Comparison of ENCODE assay signal across 9 cellular contexts in the genomic region with DNA sequence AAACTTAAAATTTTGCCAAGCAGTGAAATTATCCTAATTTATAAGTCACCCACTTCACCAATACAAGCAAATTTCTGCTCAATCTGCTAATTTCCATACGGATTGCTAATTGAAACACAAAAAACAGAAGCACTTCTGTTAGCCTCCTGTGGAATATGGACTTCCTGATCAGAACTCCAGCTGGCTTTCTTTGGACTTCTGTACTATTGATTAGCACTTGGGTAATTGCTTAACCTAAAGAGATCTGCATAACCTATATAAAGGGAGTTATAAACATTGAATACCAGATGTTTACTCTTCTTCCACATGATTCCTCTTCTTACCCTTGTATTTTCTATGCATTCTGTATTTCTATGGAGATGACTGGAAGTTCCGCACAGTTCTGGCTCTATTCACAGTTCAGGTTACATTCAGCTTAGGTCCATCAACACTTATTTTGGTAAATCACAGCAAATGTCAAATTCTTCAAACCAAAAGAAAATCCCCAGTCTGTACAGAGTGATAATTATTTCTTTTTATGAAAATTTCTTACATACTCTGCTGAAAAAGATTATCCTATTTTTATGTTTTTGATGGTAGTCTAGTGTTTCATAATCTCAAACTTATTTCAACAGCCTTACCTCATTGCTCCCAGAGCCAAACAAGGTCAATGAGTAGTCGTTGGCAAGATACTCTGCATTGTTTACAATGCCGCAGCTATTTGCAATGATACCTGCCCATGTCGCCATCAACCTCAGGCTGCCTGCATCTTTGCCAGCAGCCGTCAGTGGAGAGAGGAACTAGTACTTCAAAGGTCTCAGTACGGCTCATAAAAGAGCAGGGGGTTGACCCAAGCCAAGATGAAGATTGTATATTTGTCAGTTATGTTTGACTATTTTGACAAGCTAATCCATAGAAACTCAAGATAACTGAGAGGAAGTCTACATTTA.
A peak's percentile ranks its signal among the peaks of the same experiment; 100 is the strongest.
DNase-seq lines count a peak whose midpoint lies in the region; ATAC-seq and TF ChIP-seq lines count a peak whose summit lies in the region.
"Had no signal": no experiment of that assay in that cellular context is flagged by ENCODE, and none has a peak within 500 bp of the region (broad histone marks: within the 10 kb centered on the region; RNA-seq: fewer than 3 reads in every experiment).

No MANE protein-coding gene starts in this region.

- WGBS in smooth muscle cell (ENCODE audit: low lambda C conversion rate) = 65% methylated on average over 7 of the region's 7 CpGs

- H3K4me1 ChIP-seq in fibroblast of lung (ENCODE audit: control insufficient read depth, extremely low read depth, insufficient read depth, low read length) = peaks cover 12% of the 10 kb centered on the region
- peaks cover 9% of the 10 kb centered on the region for H3K4me1 ChIP-seq in smooth muscle cell (ENCODE audit: low read depth)

- H3K4me3 ChIP-seq in HL-60 (replicated peaks; ENCODE audit: insufficient read depth, low read length) (no peak overlapping the region), fibroblast of lung (replicated peaks in 1 of 4; ENCODE audit: control extremely low read depth in 1 of 4, insufficient read depth in 1 of 4, low read depth in 3 of 4, low read length in 4 of 4) (no peak overlapping the region), smooth muscle cell (no peak overlapping the region)
- H3K4me3 ChIP-seq: heart right ventricle had no signal

- ATAC-seq in HG03571 (IDR thresholded peaks at IDR 0.05; ENCODE audit: unreplicated experiment) = no peak

- no peak overlapping the region for H3K27ac ChIP-seq in HL-60 (replicated peaks)
- peak overlapping the region; percentile 52 for H3K27ac ChIP-seq in fibroblast of lung (ENCODE audit: insufficient read depth, low read length)
- peak overlapping the region; percentile 36 for H3K27ac ChIP-seq in smooth muscle cell (ENCODE audit: low read depth)

- H3K9ac ChIP-seq in fibroblast of lung (ENCODE audit: insufficient read depth, low read length) (no peak overlapping the region), smooth muscle cell (ENCODE audit: low read depth) (no peak overlapping the region)

- H3K36me3 ChIP-seq in fibroblast of lung (ENCODE audit: control insufficient read depth, insufficient read depth, low read length) (no peaks in the 10 kb centered on the region), smooth muscle cell (ENCODE audit: low read depth) (no peaks in the 10 kb centered on the region)
- H3K36me3 ChIP-seq: heart right ventricle had no signal

- H4K20me1 ChIP-seq in fibroblast of lung (ENCODE audit: control insufficient read depth, extremely low read depth, insufficient read depth, low read length) = no peaks in the 10 kb centered on the region
- H4K20me1 ChIP-seq in smooth muscle cell (ENCODE audit: low read depth) = no peaks in the 10 kb centered on the region

- H3K4me2 ChIP-seq in fibroblast of lung (ENCODE audit: extremely low read depth, insufficient read depth, low read length) = peak overlapping the region; percentile 23
- peak overlapping the region; percentile 29 for H3K4me2 ChIP-seq in smooth muscle cell

- TF ChIP-seq CTCF in HL-60 (IDR thresholded peaks at IDR 0.05; ENCODE audit: insufficient read depth, low read length) = no peak
- TF ChIP-seq CTCF in fibroblast of lung (conservative IDR thresholded peaks at IDR 0.05 in 1 of 2, IDR thresholded peaks at IDR 0.05 in 1 of 2; ENCODE audit: low read depth in 1 of 2, low read length in 2 of 2) = no peak
- no peak for TF ChIP-seq CTCF in smooth muscle cell (IDR thresholded peaks at IDR 0.05; ENCODE audit: borderline replicate concordance, insufficient read depth, poor library complexity, severe bottlenecking)

- H3F3A ChIP-seq in smooth muscle cell (ENCODE audit: low read depth) = no peaks in the 10 kb centered on the region

- H3K27me3 ChIP-seq in HL-60 (ENCODE audit: insufficient read depth, poor library complexity, severe bottlenecking) = no peaks in the 10 kb centered on the region
- H3K27me3 ChIP-seq in fibroblast of lung (ENCODE audit: control insufficient read depth, insufficient read depth, low read length) = no peaks in the 10 kb centered on the region
- no peaks in the 10 kb centered on the region for H3K27me3 ChIP-seq in smooth muscle cell (ENCODE audit: low read depth)
- H3K27me3 ChIP-seq: heart right ventricle had no signal

- no peak overlapping the region for H2AFZ ChIP-seq in fibroblast of lung (ENCODE audit: low read length)
- peak overlapping the region; percentile 9 for H2AFZ ChIP-seq in smooth muscle cell (ENCODE audit: low read depth)

- no peaks in the 10 kb centered on the region for H3K79me2 ChIP-seq in fibroblast of lung (ENCODE audit: control insufficient read depth, insufficient read depth, low read length)
- no peaks in the 10 kb centered on the region for H3K79me2 ChIP-seq in smooth muscle cell (ENCODE audit: low read depth)

- no peaks in the 10 kb centered on the region for H3K9me3 ChIP-seq in fibroblast of lung (ENCODE audit: control insufficient read depth, insufficient read depth, low read depth, low read length)
- H3K9me3 ChIP-seq in smooth muscle cell (replicated peaks; ENCODE audit: low read depth) = no peaks in the 10 kb centered on the region
- H3K9me3 ChIP-seq: heart right ventricle had no signal

- DNase-seq in HL-60 (ENCODE audit: low read depth in 1 of 2, low spot score in 1 of 2) (peak; percentile 20 to 41), NOMO-1 treated with dmso at 0.1 percent for 144 hours (lab: John Stamatoyannopoulos, UW; ENCODE audit: unreplicated experiment) (peak; percentile 52), fibroblast of lung (ENCODE audit: low read depth in 2 of 2) (peak; percentile 70 to 91), smooth muscle cell (lab: John Stamatoyannopoulos, UW; ENCODE audit: unreplicated experiment) (no peak), islet precursor cell (no peak)
- no peak for DNase-seq in NK-92 treated with Interleukin-12 subunit alpha and Interleukin-12 subunit beta, amount 100 ng/mL, for 24 hours (lab: John Stamatoyannopoulos, UW)
- DNase-seq: heart right ventricle, substantia nigra had no signal

Comparison
In these comparisons a context has a peak if more than half of its experiments do, and no peak if none do; other contexts are left out.
1. DNase-seq: peak in HL-60 (2 of 2), NOMO-1 treated with dmso at 0.1 percent for 144 hours (single experiment) and fibroblast of lung (2 of 2); none in smooth muscle cell (single experiment), islet precursor cell (single experiment) and NK-92 treated with Interleukin-12 subunit alpha and Interleukin-12 subunit beta, amount 100 ng/mL, for 24 hours (single experiment).